ENCODE assay signal across 27 cellular contexts in the genomic region with DNA sequence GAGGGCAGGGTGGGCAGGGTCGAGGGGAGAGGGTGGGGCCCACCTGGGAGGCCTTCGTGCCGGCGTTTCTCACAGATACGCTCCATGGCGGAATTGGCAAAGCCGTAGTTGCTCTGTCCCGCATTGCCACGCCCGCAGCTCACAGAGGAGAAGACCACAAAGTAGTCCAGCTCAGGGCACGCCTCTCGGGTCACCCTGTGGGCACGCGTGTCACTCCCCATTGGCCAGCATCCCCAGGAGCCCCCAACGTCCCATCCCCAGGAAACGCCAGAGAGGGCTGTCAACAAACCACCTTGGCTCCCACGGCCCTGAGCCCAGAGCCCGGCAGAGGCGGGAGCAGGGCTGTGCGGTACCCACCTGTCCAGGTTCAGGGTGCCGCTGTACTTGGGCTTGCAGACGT. TPM values are rescaled to one million over a fixed set of nuclear protein-coding genes. Genes with fewer than 3 reads are reported as not detected.
A peak's percentile ranks its signal among the peaks of the same experiment; 100 is the strongest.
DNase-seq lines count a peak whose midpoint lies in the region; ATAC-seq, FAIRE-seq and TF ChIP-seq lines count a peak whose summit lies in the region.
"Had no signal": no experiment of that assay in that cellular context is flagged by ENCODE, and none has a peak within 500 bp of the region (broad histone marks: within the 10 kb centered on the region; RNA-seq: fewer than 3 reads in every experiment).

No MANE protein-coding gene starts in this region.

- H2BK12ac ChIP-seq in neuronal stem cell (ENCODE audit: low read length), result no peak overlapping the region

- WGBS in HepG2 (ENCODE audit: low lambda C conversion rate), result 97% methylated on average over 17 of the region's 22 CpGs
- WGBS in right lobe of liver (ENCODE audit: insufficient coverage, low coverage, low lambda C conversion rate, missing lambda C conversion rate), result no CpG with 5 or more reads among the region's 22 CpGs
- WGBS in neuronal stem cell (ENCODE audit: extremely low coverage in 2 of 2, insufficient read length in 2 of 2, insufficient replicate concordance in 1 of 2), 2 donors, result no CpG with 5 or more reads among the region's 22 CpGs

- H3K9ac ChIP-seq in HepG2 (ENCODE audit: insufficient read depth, low read depth, low read length) (no peak overlapping the region), neuronal stem cell (ENCODE audit: low read depth, low read length, poor library complexity) (no peak overlapping the region)
- H3K9ac ChIP-seq: BLaER1 had no signal

- in situ Hi-C loops in HepG2 (cut with HindIII; ENCODE audit: extremely low pct_ligation_motif_present, low pct_unique_long_range_greater_than_20kb), result no loop called here

- ATAC-seq in HepG2, result no peak
- ATAC-seq in right lobe of liver, result no peak
- ATAC-seq in GM21737 (IDR thresholded peaks at IDR 0.05; ENCODE audit: unreplicated experiment), result no peak
- ATAC-seq: GM12878 had no signal

- TF ChIP-seq EP300 in HepG2 (IDR thresholded peaks at IDR 0.05; ENCODE audit: low read depth in 2 of 2, low read length in 2 of 2) (no peak), HepG2 (CRISPR knock-in tag; IDR thresholded peaks at IDR 0.05; ENCODE audit: borderline replicate concordance) (no peak)

- no TSS peak for BruUV-seq in HepG2 (replicated peaks; lab: Mats Ljungman, UMichigan)

- H4K91ac ChIP-seq in neuronal stem cell (ENCODE audit: low read depth, low read length, poor library complexity), result no peak overlapping the region

- H3K4me2 ChIP-seq in HepG2 (ENCODE audit: low read depth, low read length) (no peak overlapping the region), neuronal stem cell (ENCODE audit: insufficient read depth, low read length, poor library complexity, severe bottlenecking) (no peak overlapping the region)
- H3K4me2 ChIP-seq: BLaER1 had no signal

- intact Hi-C loops in HepG2 (cut with micrococcal nuclease; ENCODE audit: unreplicated experiment), result no loop called here
- intact Hi-C loops in right lobe of liver (cut with DNase I), result loop anchor here in 1 of 2 donors (10.0 kb wide), 1 partner anchor 47 kb away; the partner anchor contains the start of genes DCXR and RAC3

- no peak for TF ChIP-seq RAD21 in HepG2 (CRISPR knock-in tag; IDR thresholded peaks at IDR 0.05)

- DNase-seq in HepG2 (ENCODE audit: low spot score), result no peak
- DNase-seq in right lobe of liver, result no peak
- DNase-seq in RWPE1 (ENCODE audit: low spot score), result no peak
- no peak for DNase-seq in neuronal stem cell (ENCODE audit: low spot score)
- no peak for DNase-seq in amygdala (lab: John Stamatoyannopoulos, UW)
- DNase-seq in NCI-H146 (lab: John Stamatoyannopoulos, UW), result no peak
- DNase-seq: 8988T; ACHN; BE2C; C1 segment of cervical spinal cord; CD4-positive, alpha-beta memory T cell; CD4-positive, CD25-positive, alpha-beta regulatory T cell; CD8-positive, alpha-beta memory T cell; COR-L47; DMS 273 treated with DMSO at 0.1 percent for 48 hours; DMS153; DMS53; DMS79; DND-41; EL; GDM1 had no signal

- FAIRE-seq in HepG2 (lab: Jason Lieb, UNC), result no peak
- FAIRE-seq: A204.1, GM12878, GM12892, GM18507 had no signal

- H4K20me1 ChIP-seq in HepG2 (ENCODE audit: insufficient read depth, low read length), result peaks cover 56% of the 10 kb centered on the region

- H4K8ac ChIP-seq in neuronal stem cell (ENCODE audit: low read depth, low read length), result no peak overlapping the region

- no peak overlapping the region for H3K23ac ChIP-seq in neuronal stem cell (ENCODE audit: low read depth, low read length, poor library complexity)

- H3K4me3 ChIP-seq in HepG2 (replicated peaks in 1 of 3; ENCODE audit: insufficient read depth in 1 of 3, low read depth in 2 of 3, low read length in 3 of 3) (no peak overlapping the region), right lobe of liver (no peak overlapping the region), neuronal stem cell (ENCODE audit: low read length in 2 of 2) (no peak overlapping the region)
- H3K4me3 ChIP-seq: BLaER1, GM12878 had no signal

- H3K36me3 ChIP-seq in HepG2 (replicated peaks in 1 of 2; ENCODE audit: control insufficient read depth in 1 of 2, insufficient read depth in 2 of 2, low read length in 2 of 2) (peaks cover 72 to 84% of the 10 kb centered on the region in 2 experiments), right lobe of liver (peaks cover 11 to 91% (median 43%) of the 10 kb centered on the region in 4 donors), neuronal stem cell (replicated peaks in 1 of 2; ENCODE audit: control insufficient read depth in 2 of 2, insufficient read depth in 2 of 2, low read length in 2 of 2) (peaks cover 78 to 93% of the 10 kb centered on the region in 2 donors)

- TF ChIP-seq POLR2A in HepG2 (IDR thresholded peaks at IDR 0.05; ENCODE audit: insufficient read depth in 1 of 2, low read depth in 2 of 2, low read length in 2 of 2) (peak in 1 of 2 experiments; percentile 48; a peak in 2 of 4 replicates), right lobe of liver (IDR thresholded peaks at IDR 0.05) (no peak)

- H3K27ac ChIP-seq in HepG2 (ENCODE audit: extremely low read length, insufficient read depth, low read length) (no peak overlapping the region), right lobe of liver (no peak overlapping the region), RWPE1 (peak overlapping the region; percentile 96), neuronal stem cell (replicated peaks; ENCODE audit: low read length) (no peak overlapping the region)
- H3K27ac ChIP-seq: BLaER1 had no signal

- H3K14ac ChIP-seq in neuronal stem cell (ENCODE audit: low read length), result no peak overlapping the region

- CTCF ChIA-PET in HepG2 (lab: Yijun Ruan, JAX; ENCODE audit: low intra/inter-chr PET ratio, low total read pairs) (no interaction called here), RWPE1 (lab: Yijun Ruan, JAX) (interaction anchor here (0.6 kb wide), 1 partner anchor 29 kb away, joined by 3 read pairs; no protein-coding TSS in a partner anchor)

- H3K79me2 ChIP-seq in HepG2 (ENCODE audit: insufficient read depth, low read length), result no peaks in the 10 kb centered on the region

- H3K18ac ChIP-seq in neuronal stem cell (ENCODE audit: low read length), result no peak overlapping the region

- H2AFZ ChIP-seq in HepG2 (ENCODE audit: low read length) (no peak overlapping the region), neuronal stem cell (ENCODE audit: low read length) (no peak overlapping the region)

- H2BK5ac ChIP-seq in neuronal stem cell (ENCODE audit: low read length), result peak overlapping the region; percentile 78

- POLR2A ChIA-PET in HepG2 (lab: Yijun Ruan, JAX) (no interaction called here), RWPE1 (lab: Yijun Ruan, JAX; ENCODE audit: low non-redundant PET) (no interaction called here)

- no peak overlapping the region for H3K4ac ChIP-seq in neuronal stem cell (ENCODE audit: low read length)

- H3K79me1 ChIP-seq in neuronal stem cell (ENCODE audit: low read depth, low read length), result peaks cover 44% of the 10 kb centered on the region

- H3K4me1 ChIP-seq in HepG2 (ENCODE audit: insufficient read depth, low read length) (no peaks in the 10 kb centered on the region), right lobe of liver (no peaks in the 10 kb centered on the region), neuronal stem cell (ENCODE audit: control insufficient read depth in 2 of 2, insufficient read depth in 1 of 2, low read depth in 1 of 2, low read length in 2 of 2) (peaks cover 0 to 3% of the 10 kb centered on the region in 2 donors)
- H3K4me1 ChIP-seq: BE2C had no signal

- no peak overlapping the region for H2AK5ac ChIP-seq in neuronal stem cell (ENCODE audit: low read depth, low read length)

- TF ChIP-seq CTCF in HepG2 (CRISPR knock-in tag; IDR thresholded peaks at IDR 0.05) (no peak), right lobe of liver (IDR thresholded peaks at IDR 0.05) (no peak), RWPE1 (conservative IDR thresholded peaks at IDR 0.05; ENCODE audit: low read depth) (no peak)

- H3K27me3 ChIP-seq in HepG2 (ENCODE audit: control insufficient read depth in 1 of 2, insufficient read depth in 2 of 2, low read length in 2 of 2) (no peaks in the 10 kb centered on the region), right lobe of liver (no peaks in the 10 kb centered on the region), neuronal stem cell (ENCODE audit: control insufficient read depth in 3 of 3, insufficient read depth in 3 of 3, low read depth in 1 of 3, low read length in 3 of 3) (no peaks in the 10 kb centered on the region)
- H3K27me3 ChIP-seq: BE2C, BLaER1 had no signal

- no peak overlapping the region for H2BK15ac ChIP-seq in neuronal stem cell (ENCODE audit: low read length)

- H3K9me3 ChIP-seq in HepG2 (ENCODE audit: low read length) (no peaks in the 10 kb centered on the region), right lobe of liver (no peaks in the 10 kb centered on the region), neuronal stem cell (replicated peaks in 1 of 2; ENCODE audit: control insufficient read depth in 2 of 2, insufficient read depth in 1 of 2, low read depth in 1 of 2, low read length in 2 of 2) (peaks cover 0 to 1% of the 10 kb centered on the region in 2 donors)
- H3K9me3 ChIP-seq: BE2C, BLaER1 had no signal

- H2BK120ac ChIP-seq in neuronal stem cell (ENCODE audit: low read depth, low read length), result no peak overlapping the region

RNA-seq across cellular contexts. Expression of gene FASN, which starts 16.1 kb away (rescaled TPM):
- 101 and 192 TPM in 2 replicates for total RNA-seq in HepG2 (2016; rRNA removed; fragmentation: Illumina TruSeq; extraction: Trizol)
- total RNA-seq in HepG2 (2016; cell fraction: cytosol; rRNA removed; fragmentation: Illumina TruSeq; extraction: Trizol; ENCODE audit: low read depth), result 28.4 and 29.9 TPM in 2 replicates
- total RNA-seq in HepG2 (2016; cell fraction: insoluble cytoplasmic fraction; rRNA removed; fragmentation: Illumina TruSeq; extraction: Trizol), result 118 and 157 TPM in 2 replicates
- total RNA-seq in HepG2 (2016; cell fraction: membrane; rRNA removed; fragmentation: Illumina TruSeq; extraction: Trizol), result 63.2 and 68.3 TPM in 2 replicates
- total RNA-seq in HepG2 (2016; cell fraction: nucleus; rRNA removed; fragmentation: Illumina TruSeq; extraction: Trizol), result 147 and 173 TPM in 2 replicates
- 51.7 and 92.4 TPM in 2 replicates for polyA plus RNA-seq in HepG2 (2011; rRNA removed)
- 62.2 and 67.6 TPM in 2 replicates for polyA plus RNA-seq in HepG2 (2011; cell fraction: cytosol; rRNA removed)
- polyA plus RNA-seq in HepG2 (2011; cell fraction: nucleus; rRNA removed), result 516 and 545 TPM in 2 replicates
- polyA plus RNA-seq in HepG2 (2012), result 163 and 245 TPM in 2 replicates
- 24.8 and 25.4 TPM in 2 replicates for polyA plus RNA-seq in HepG2 (2016; cell fraction: cytosol; fragmentation: Illumina TruSeq; extraction: Trizol; ENCODE audit: low read depth)
- polyA plus RNA-seq in HepG2 (2016; cell fraction: insoluble cytoplasmic fraction; fragmentation: Illumina TruSeq; extraction: Trizol; ENCODE audit: low read depth), result 209 and 303 TPM in 2 replicates
- 52.3 and 61.0 TPM in 2 replicates for polyA plus RNA-seq in HepG2 (2016; cell fraction: membrane; fragmentation: Illumina TruSeq; extraction: Trizol; ENCODE audit: low read depth)
- 501 and 529 TPM in 2 replicates for polyA plus RNA-seq in HepG2 (2016; cell fraction: nucleus; fragmentation: Illumina TruSeq; extraction: Trizol; ENCODE audit: insufficient read depth, low read depth)
- 35.6 and 241 TPM in 2 replicates for polyA minus RNA-seq in HepG2 (2011; rRNA and poly(A)+ RNA removed; ENCODE audit: low replicate concordance)
- polyA minus RNA-seq in HepG2 (2011; cell fraction: cytosol; rRNA and poly(A)+ RNA removed), result 226 and 344 TPM in 2 replicates
- polyA minus RNA-seq in HepG2 (2011; cell fraction: nucleus; rRNA and poly(A)+ RNA removed), result 97.7 and 151 TPM in 2 replicates
- 100 to 1,000 TPM in 4 of 6 experiments, 10 to 100 TPM in 2; 76.5 to 290 (median 217) TPM for total RNA-seq in right lobe of liver
- 128 TPM for polyA plus RNA-seq in neuronal stem cell (2013, experiment 1 of 2)
- polyA plus RNA-seq in neuronal stem cell (2013, experiment 2 of 2), result 131 TPM

RNA-seq across cellular contexts. Expression of gene DUS1L, which starts 16.4 kb away (rescaled TPM):
- total RNA-seq in HepG2 (2016; rRNA removed; fragmentation: Illumina TruSeq; extraction: Trizol) (67.9 and 109 TPM in 2 replicates), right lobe of liver (100 to 1,000 TPM in 2 of 6 experiments, 10 to 100 TPM in 4; 61.8 to 115 (median 89.9) TPM)
- total RNA-seq in HepG2 (2016; cell fraction: cytosol; rRNA removed; fragmentation: Illumina TruSeq; extraction: Trizol; ENCODE audit: low read depth), result 206 and 220 TPM in 2 replicates
- 58.4 and 113 TPM in 2 replicates for total RNA-seq in HepG2 (2016; cell fraction: insoluble cytoplasmic fraction; rRNA removed; fragmentation: Illumina TruSeq; extraction: Trizol)
- total RNA-seq in HepG2 (2016; cell fraction: membrane; rRNA removed; fragmentation: Illumina TruSeq; extraction: Trizol), result 268 and 276 TPM in 2 replicates
- 69.9 and 102 TPM in 2 replicates for total RNA-seq in HepG2 (2016; cell fraction: nucleus; rRNA removed; fragmentation: Illumina TruSeq; extraction: Trizol)
- polyA plus RNA-seq in HepG2 (2011; rRNA removed), result 81.0 and 108 TPM in 2 replicates
- 64.5 and 97.7 TPM in 2 replicates for polyA plus RNA-seq in HepG2 (2011; cell fraction: cytosol; rRNA removed)
- 583 and 668 TPM in 2 replicates for polyA plus RNA-seq in HepG2 (2011; cell fraction: nucleus; rRNA removed)
- polyA plus RNA-seq in HepG2 (2012), result 82.7 and 123 TPM in 2 replicates
- 353 and 384 TPM in 2 replicates for polyA plus RNA-seq in HepG2 (2016; cell fraction: cytosol; fragmentation: Illumina TruSeq; extraction: Trizol; ENCODE audit: low read depth)
- polyA plus RNA-seq in HepG2 (2016; cell fraction: insoluble cytoplasmic fraction; fragmentation: Illumina TruSeq; extraction: Trizol; ENCODE audit: low read depth), result 138 and 172 TPM in 2 replicates
- polyA plus RNA-seq in HepG2 (2016; cell fraction: membrane; fragmentation: Illumina TruSeq; extraction: Trizol; ENCODE audit: low read depth), result 444 and 521 TPM in 2 replicates
- polyA plus RNA-seq in HepG2 (2016; cell fraction: nucleus; fragmentation: Illumina TruSeq; extraction: Trizol; ENCODE audit: insufficient read depth, low read depth), result 330 and 339 TPM in 2 replicates
- 47.0 and 79.2 TPM in 2 replicates for polyA minus RNA-seq in HepG2 (2011; rRNA and poly(A)+ RNA removed; ENCODE audit: low replicate concordance)
- polyA minus RNA-seq in HepG2 (2011; cell fraction: cytosol; rRNA and poly(A)+ RNA removed), result 31.7 and 34.4 TPM in 2 replicates
- polyA minus RNA-seq in HepG2 (2011; cell fraction: nucleus; rRNA and poly(A)+ RNA removed), result 85.7 and 87.9 TPM in 2 replicates
- 33.5 TPM for polyA plus RNA-seq in neuronal stem cell (2013, experiment 1 of 2)
- polyA plus RNA-seq in neuronal stem cell (2013, experiment 2 of 2), result 31.8 TPM

RNA-seq across cellular contexts. Expression of gene GPS1, which starts 30.3 kb away (rescaled TPM):
- 106 and 124 TPM in 2 replicates for total RNA-seq in HepG2 (2016; rRNA removed; fragmentation: Illumina TruSeq; extraction: Trizol)
- total RNA-seq in HepG2 (2016; cell fraction: cytosol; rRNA removed; fragmentation: Illumina TruSeq; extraction: Trizol; ENCODE audit: low read depth), result 87.3 and 88.2 TPM in 2 replicates
- total RNA-seq in HepG2 (2016; cell fraction: insoluble cytoplasmic fraction; rRNA removed; fragmentation: Illumina TruSeq; extraction: Trizol), result 99.7 and 134 TPM in 2 replicates
- total RNA-seq in HepG2 (2016; cell fraction: membrane; rRNA removed; fragmentation: Illumina TruSeq; extraction: Trizol), result 96.5 and 111 TPM in 2 replicates
- total RNA-seq in HepG2 (2016; cell fraction: nucleus; rRNA removed; fragmentation: Illumina TruSeq; extraction: Trizol), result 89.5 and 106 TPM in 2 replicates
- polyA plus RNA-seq in HepG2 (2011; rRNA removed), result 128 and 161 TPM in 2 replicates
- 107 and 157 TPM in 2 replicates for polyA plus RNA-seq in HepG2 (2011; cell fraction: cytosol; rRNA removed)
- 389 and 467 TPM in 2 replicates for polyA plus RNA-seq in HepG2 (2011; cell fraction: nucleus; rRNA removed)
- polyA plus RNA-seq in HepG2 (2012), result 102 and 120 TPM in 2 replicates
- 96.5 and 102 TPM in 2 replicates for polyA plus RNA-seq in HepG2 (2016; cell fraction: cytosol; fragmentation: Illumina TruSeq; extraction: Trizol; ENCODE audit: low read depth)
- polyA plus RNA-seq in HepG2 (2016; cell fraction: insoluble cytoplasmic fraction; fragmentation: Illumina TruSeq; extraction: Trizol; ENCODE audit: low read depth), result 120 and 146 TPM in 2 replicates
- polyA plus RNA-seq in HepG2 (2016; cell fraction: membrane; fragmentation: Illumina TruSeq; extraction: Trizol; ENCODE audit: low read depth), result 103 and 104 TPM in 2 replicates
- 225 and 229 TPM in 2 replicates for polyA plus RNA-seq in HepG2 (2016; cell fraction: nucleus; fragmentation: Illumina TruSeq; extraction: Trizol; ENCODE audit: insufficient read depth, low read depth)
- 182 and 265 TPM in 2 replicates for polyA minus RNA-seq in HepG2 (2011; rRNA and poly(A)+ RNA removed; ENCODE audit: low replicate concordance)
- polyA minus RNA-seq in HepG2 (2011; cell fraction: cytosol; rRNA and poly(A)+ RNA removed), result 76.6 and 80.3 TPM in 2 replicates
- 60.2 and 61.0 TPM in 2 replicates for polyA minus RNA-seq in HepG2 (2011; cell fraction: nucleus; rRNA and poly(A)+ RNA removed)
- total RNA-seq in right lobe of liver, result 10 to 100 TPM; 46.5 to 93.5 (median 62.1) TPM
- polyA plus RNA-seq in neuronal stem cell (2013, experiment 1 of 2), result 67.9 TPM
- 66.6 TPM for polyA plus RNA-seq in neuronal stem cell (2013, experiment 2 of 2)

RNA-seq across cellular contexts. Expression of gene RFNG, which starts 30.4 kb away (rescaled TPM):
- total RNA-seq in HepG2 (2016; rRNA removed; fragmentation: Illumina TruSeq; extraction: Trizol) (27.8 and 64.0 TPM in 2 replicates), right lobe of liver (10 to 100 TPM; 29.9 to 53.3 (median 43.7) TPM)
- 72.5 and 73.8 TPM in 2 replicates for total RNA-seq in HepG2 (2016; cell fraction: cytosol; rRNA removed; fragmentation: Illumina TruSeq; extraction: Trizol; ENCODE audit: low read depth)
- 23.6 and 61.0 TPM in 2 replicates for total RNA-seq in HepG2 (2016; cell fraction: insoluble cytoplasmic fraction; rRNA removed; fragmentation: Illumina TruSeq; extraction: Trizol)
- 95.0 and 98.0 TPM in 2 replicates for total RNA-seq in HepG2 (2016; cell fraction: membrane; rRNA removed; fragmentation: Illumina TruSeq; extraction: Trizol)
- total RNA-seq in HepG2 (2016; cell fraction: nucleus; rRNA removed; fragmentation: Illumina TruSeq; extraction: Trizol), result 53.3 and 60.7 TPM in 2 replicates
- 61.4 and 90.6 TPM in 2 replicates for polyA plus RNA-seq in HepG2 (2011; rRNA removed)
- polyA plus RNA-seq in HepG2 (2011; cell fraction: cytosol; rRNA removed), result 36.1 and 62.0 TPM in 2 replicates
- polyA plus RNA-seq in HepG2 (2011; cell fraction: nucleus; rRNA removed), result 548 and 733 TPM in 2 replicates
- 60.9 and 71.7 TPM in 2 replicates for polyA plus RNA-seq in HepG2 (2012)
- 106 and 121 TPM in 2 replicates for polyA plus RNA-seq in HepG2 (2016; cell fraction: cytosol; fragmentation: Illumina TruSeq; extraction: Trizol; ENCODE audit: low read depth)
- polyA plus RNA-seq in HepG2 (2016; cell fraction: insoluble cytoplasmic fraction; fragmentation: Illumina TruSeq; extraction: Trizol; ENCODE audit: low read depth), result 35.7 and 47.7 TPM in 2 replicates
- polyA plus RNA-seq in HepG2 (2016; cell fraction: membrane; fragmentation: Illumina TruSeq; extraction: Trizol; ENCODE audit: low read depth), result 128 and 132 TPM in 2 replicates
- polyA plus RNA-seq in HepG2 (2016; cell fraction: nucleus; fragmentation: Illumina TruSeq; extraction: Trizol; ENCODE audit: insufficient read depth, low read depth), result 227 and 229 TPM in 2 replicates
- 12.3 and 58.2 TPM in 2 replicates for polyA minus RNA-seq in HepG2 (2011; rRNA and poly(A)+ RNA removed; ENCODE audit: low replicate concordance)
- 21.9 and 29.0 TPM in 2 replicates for polyA minus RNA-seq in HepG2 (2011; cell fraction: cytosol; rRNA and poly(A)+ RNA removed)
- 29.7 and 35.9 TPM in 2 replicates for polyA minus RNA-seq in HepG2 (2011; cell fraction: nucleus; rRNA and poly(A)+ RNA removed)
- 25.7 TPM for polyA plus RNA-seq in neuronal stem cell (2013, experiment 1 of 2)
- 26.2 TPM for polyA plus RNA-seq in neuronal stem cell (2013, experiment 2 of 2)

RNA-seq across cellular contexts. Expression of gene DCXR, which starts 44.5 kb away (rescaled TPM):
- total RNA-seq in HepG2 (2016; rRNA removed; fragmentation: Illumina TruSeq; extraction: Trizol) (286 and 311 TPM in 2 replicates), right lobe of liver (1,000 to 10,000 TPM in 2 of 6 experiments, 100 to 1,000 TPM in 4; 389 to 1,607 (median 735) TPM)
- 275 and 353 TPM in 2 replicates for total RNA-seq in HepG2 (2016; cell fraction: cytosol; rRNA removed; fragmentation: Illumina TruSeq; extraction: Trizol; ENCODE audit: low read depth)
- 302 and 321 TPM in 2 replicates for total RNA-seq in HepG2 (2016; cell fraction: insoluble cytoplasmic fraction; rRNA removed; fragmentation: Illumina TruSeq; extraction: Trizol)
- total RNA-seq in HepG2 (2016; cell fraction: membrane; rRNA removed; fragmentation: Illumina TruSeq; extraction: Trizol), result 228 and 297 TPM in 2 replicates
- 132 and 152 TPM in 2 replicates for total RNA-seq in HepG2 (2016; cell fraction: nucleus; rRNA removed; fragmentation: Illumina TruSeq; extraction: Trizol)
- 287 and 290 TPM in 2 replicates for polyA plus RNA-seq in HepG2 (2011; rRNA removed)
- polyA plus RNA-seq in HepG2 (2011; cell fraction: cytosol; rRNA removed), result 253 and 424 TPM in 2 replicates
- polyA plus RNA-seq in HepG2 (2011; cell fraction: nucleus; rRNA removed), result 645 and 737 TPM in 2 replicates
- 190 and 266 TPM in 2 replicates for polyA plus RNA-seq in HepG2 (2012)
- 398 and 426 TPM in 2 replicates for polyA plus RNA-seq in HepG2 (2016; cell fraction: cytosol; fragmentation: Illumina TruSeq; extraction: Trizol; ENCODE audit: low read depth)
- polyA plus RNA-seq in HepG2 (2016; cell fraction: insoluble cytoplasmic fraction; fragmentation: Illumina TruSeq; extraction: Trizol; ENCODE audit: low read depth), result 296 and 330 TPM in 2 replicates
- 308 and 335 TPM in 2 replicates for polyA plus RNA-seq in HepG2 (2016; cell fraction: membrane; fragmentation: Illumina TruSeq; extraction: Trizol; ENCODE audit: low read depth)
- 280 and 299 TPM in 2 replicates for polyA plus RNA-seq in HepG2 (2016; cell fraction: nucleus; fragmentation: Illumina TruSeq; extraction: Trizol; ENCODE audit: insufficient read depth, low read depth)
- polyA minus RNA-seq in HepG2 (2011; rRNA and poly(A)+ RNA removed; ENCODE audit: low replicate concordance), result 73.9 and 172 TPM in 2 replicates
- polyA minus RNA-seq in HepG2 (2011; cell fraction: cytosol; rRNA and poly(A)+ RNA removed), result 52.1 and 74.6 TPM in 2 replicates
- polyA minus RNA-seq in HepG2 (2011; cell fraction: nucleus; rRNA and poly(A)+ RNA removed), result 61.5 and 67.5 TPM in 2 replicates
- polyA plus RNA-seq in neuronal stem cell (2013, experiment 1 of 2), result 72.9 TPM
- 72.2 TPM for polyA plus RNA-seq in neuronal stem cell (2013, experiment 2 of 2)
